ENCODE assay signal across 25 cellular contexts in the genomic region with DNA sequence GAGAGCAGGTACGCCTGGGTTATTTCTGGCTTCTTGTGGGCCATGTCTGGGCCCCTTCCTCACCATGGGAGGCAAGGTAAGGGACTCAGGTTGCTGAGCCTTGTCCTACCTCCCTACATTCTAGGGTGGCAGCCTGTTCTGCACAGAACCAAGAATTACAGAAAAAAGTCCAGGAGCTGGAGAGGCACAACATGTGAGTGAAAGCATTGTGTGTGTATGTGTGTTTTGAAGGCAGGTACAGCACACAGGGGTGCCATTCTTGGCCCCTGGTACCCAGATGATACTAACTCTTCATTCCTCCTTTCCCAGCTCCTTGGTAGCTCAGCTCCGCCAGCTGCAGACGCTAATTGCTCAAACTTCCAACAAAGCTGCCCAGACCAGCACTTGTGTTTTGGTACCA. TPM values are rescaled to one million over a fixed set of nuclear protein-coding genes. Genes with fewer than 3 reads are reported as not detected.
DNase-seq lines count a peak whose midpoint lies in the region; ATAC-seq and TF ChIP-seq lines count a peak whose summit lies in the region.
"Had no signal": no experiment of that assay in that cellular context is flagged by ENCODE, and none has a peak within 500 bp of the region (broad histone marks: within the 10 kb centered on the region; RNA-seq: fewer than 3 reads in every experiment).

No MANE protein-coding gene starts in this region.

- no peaks in the 10 kb centered on the region for H3K9me3 ChIP-seq in CD4-positive, alpha-beta memory T cell (ENCODE audit: control insufficient read depth in 1 of 2, low read length in 2 of 2)
- H3K9me3 ChIP-seq: HAP-1, heart left ventricle, upper lobe of left lung had no signal

- H3K9me3 Mint-ChIP-seq in CD4-positive, alpha-beta memory T cell = no peaks in the 10 kb centered on the region
- H3K9me3 Mint-ChIP-seq in activated T-helper 17 cell treated with anti-CD3 and anti-CD28 coated beads, Interleukin-2, amount 50 U/mL, for 72 hours = no peaks in the 10 kb centered on the region
- no peaks in the 10 kb centered on the region for H3K9me3 Mint-ChIP-seq in naive thymus-derived CD8-positive, alpha-beta T cell
- H3K9me3 Mint-ChIP-seq: activated naive CD4-positive, alpha-beta T cell treated with anti-CD3 and anti-CD28 coated beads for 36 hours had no signal

- no peaks in the 10 kb centered on the region for H3K27me3 ChIP-seq in CD4-positive, alpha-beta memory T cell (ENCODE audit: insufficient read depth, low read length)
- H3K27me3 ChIP-seq: heart left ventricle, upper lobe of left lung had no signal

- H3K4me1 Mint-ChIP-seq in CD4-positive, alpha-beta memory T cell = peaks cover 17 to 58% (median 31%) of the 10 kb centered on the region in 4 donors
- peaks cover 12% of the 10 kb centered on the region for H3K4me1 Mint-ChIP-seq in activated T-helper 17 cell treated with anti-CD3 and anti-CD28 coated beads, Interleukin-2, amount 50 U/mL, for 72 hours
- peaks cover 12 to 51% (median 48%) of the 10 kb centered on the region in 4 donors for H3K4me1 Mint-ChIP-seq in naive thymus-derived CD8-positive, alpha-beta T cell

- POLR2A ChIA-PET in CD4-positive, alpha-beta memory T cell (lab: Charles Lee; ENCODE audit: partially characterized antibody) = interaction anchor here (1.2 to 7.4 kb wide), 6 partner anchors 10 to 50 kb away, joined by 3 to 164 read pairs (median 40); a partner anchor contains a TSS
- POLR2A ChIA-PET in naive thymus-derived CD8-positive, alpha-beta T cell (lab: Charles Lee) = interaction anchor here (0.7 to 2.8 kb wide), 4 partner anchors 10 to 171 kb away, joined by 3 to 16 read pairs (median 3); a partner anchor contains a TSS

- peak; percentile 6 for TF ChIP-seq POLR2A in GM18951 (IDR thresholded peaks at IDR 0.05; ENCODE audit: extremely low read depth, insufficient read depth, insufficient read length)

- H3K36me3 ChIP-seq in CD4-positive, alpha-beta memory T cell (ENCODE audit: insufficient read depth, low read length) = peaks cover 29% of the 10 kb centered on the region

- intact Hi-C loops in CD4-positive, alpha-beta memory T cell (cut with micrococcal nuclease) = no loop called here

- DNase-seq in CD4-positive, alpha-beta memory T cell = no peak
- no peak for DNase-seq in naive thymus-derived CD8-positive, alpha-beta T cell
- no peak for DNase-seq in AG08395 (ENCODE audit: low spot score)
- DNase-seq in NCI-H187 (lab: John Stamatoyannopoulos, UW) = no peak
- DNase-seq in NCI-H524 treated with DMSO at 0.1 percent for 48 hours (lab: John Stamatoyannopoulos, UW) = no peak
- DNase-seq: activated CD4-positive, CD25-positive, alpha-beta regulatory T cell treated with anti-CD3 and anti-CD28 coated beads, Interleukin-2, amount 50 U/mL, for 72 hours; activated CD8-positive, alpha-beta memory T cell treated with anti-CD3 and anti-CD28 coated beads for 24 hours; activated naive CD4-positive, alpha-beta T cell treated with anti-CD3 and anti-CD28 coated beads for 36 hours; activated T-cell treated with anti-CD3 and anti-CD28 coated beads, Interleukin-2, amount 50 U/mL, for 1 hour; DMS79 treated with DMSO at 0.1 percent for 48 hours; heart left ventricle; mammary epithelial cell; NCI-H1417; NCI-H2107; nucleus accumbens; PC-9; SHP77 treated with DMSO at 0.1 percent for 48 hours; stimulated activated CD4-positive, alpha-beta T cell treated with anti-CD3 and anti-CD28 coated beads, Interleukin-1b, Interleukin-23, amount 100 ng/mL, for 48 hours; upper lobe of left lung had no signal

- no peak overlapping the region for H3K4me3 Mint-ChIP-seq in CD4-positive, alpha-beta memory T cell
- H3K4me3 Mint-ChIP-seq in activated T-helper 17 cell treated with anti-CD3 and anti-CD28 coated beads, Interleukin-2, amount 50 U/mL, for 72 hours = no peak overlapping the region
- no peak overlapping the region for H3K4me3 Mint-ChIP-seq in naive thymus-derived CD8-positive, alpha-beta T cell
- H3K4me3 Mint-ChIP-seq: activated naive CD4-positive, alpha-beta T cell treated with anti-CD3 and anti-CD28 coated beads for 36 hours had no signal

- H3K27me3 Mint-ChIP-seq in CD4-positive, alpha-beta memory T cell = no peaks in the 10 kb centered on the region
- no peaks in the 10 kb centered on the region for H3K27me3 Mint-ChIP-seq in activated T-helper 17 cell treated with anti-CD3 and anti-CD28 coated beads, Interleukin-2, amount 50 U/mL, for 72 hours
- H3K27me3 Mint-ChIP-seq in naive thymus-derived CD8-positive, alpha-beta T cell = no peaks in the 10 kb centered on the region

- ATAC-seq in activated T-helper 17 cell treated with anti-CD3 and anti-CD28 coated beads, Interleukin-2, amount 50 U/mL, for 72 hours (replicated peaks) = no peak
- no peak for ATAC-seq in naive thymus-derived CD8-positive, alpha-beta T cell
- ATAC-seq in HG02763 (IDR thresholded peaks at IDR 0.05; ENCODE audit: unreplicated experiment) = no peak
- ATAC-seq: heart left ventricle had no signal

- H3K4me3 ChIP-seq in CD4-positive, alpha-beta memory T cell (ENCODE audit: low read length in 2 of 2) = no peak overlapping the region
- H3K4me3 ChIP-seq: HAP-1, heart left ventricle, PC-9, skin epidermis, upper lobe of left lung had no signal

- H3K36me3 Mint-ChIP-seq in CD4-positive, alpha-beta memory T cell = peaks cover 15 to 37% of the 10 kb centered on the region in 2 donors
- H3K36me3 Mint-ChIP-seq in activated T-helper 17 cell treated with anti-CD3 and anti-CD28 coated beads, Interleukin-2, amount 50 U/mL, for 72 hours (ENCODE audit: low read depth) = peaks cover 48% of the 10 kb centered on the region
- H3K36me3 Mint-ChIP-seq in naive thymus-derived CD8-positive, alpha-beta T cell = peaks cover 0 to 34% (median 0%) of the 10 kb centered on the region in 3 donors

- peaks cover 24% of the 10 kb centered on the region for H3K4me1 ChIP-seq in CD4-positive, alpha-beta memory T cell (ENCODE audit: insufficient read depth, low read length)

- in situ Hi-C loops in GM18951 (cut with MboI; ENCODE audit: low sequenced_read_pairs, unreplicated experiment) = no loop called here

- CTCF ChIA-PET in CD4-positive, alpha-beta memory T cell (lab: Charles Lee; ENCODE audit: partially characterized antibody) = interaction anchor here (1.7 kb wide), 1 partner anchor 176 kb away, joined by 6 read pairs; no protein-coding TSS in a partner anchor

- H3K27ac ChIP-seq in CD4-positive, alpha-beta memory T cell (ENCODE audit: low read depth, low read length) = no peak overlapping the region
- H3K27ac ChIP-seq: epithelial cell of prostate, heart left ventricle, PC-9, upper lobe of left lung had no signal

- H3K27ac Mint-ChIP-seq in CD4-positive, alpha-beta memory T cell = peak overlapping the region in 4 of 7 donors; percentile 49 to 72 (median 60)
- peak overlapping the region; percentile 52 for H3K27ac Mint-ChIP-seq in activated T-helper 17 cell treated with anti-CD3 and anti-CD28 coated beads, Interleukin-2, amount 50 U/mL, for 72 hours
- peak overlapping the region in 6 of 10 donors; percentile 56 to 81 (median 64) for H3K27ac Mint-ChIP-seq in naive thymus-derived CD8-positive, alpha-beta T cell

RNA-seq across cellular contexts. Expression of a gene that starts 4.4 kb away (rescaled TPM):
- 100 to 1,000 TPM; 121 to 130 TPM for total RNA-seq in CD4-positive, alpha-beta memory T cell
- polyA plus RNA-seq in CD4-positive, alpha-beta memory T cell = 100 to 1,000 TPM; 283 to 445 TPM
- total RNA-seq in activated T-helper 17 cell treated with anti-CD3 and anti-CD28 coated beads, Interleukin-2, amount 50 U/mL, for 72 hours = 100 to 1,000 TPM in 1 of 2 donors, 10 to 100 TPM in 1; 89.7 to 167 TPM
- total RNA-seq in naive thymus-derived CD8-positive, alpha-beta T cell = 100 to 1,000 TPM; 120 to 121 TPM
- polyA plus RNA-seq in naive thymus-derived CD8-positive, alpha-beta T cell = 100 to 1,000 TPM; 302 to 384 (median 322) TPM

RNA-seq across cellular contexts. Expression of a gene that starts 5.4 kb away (rescaled TPM):
- total RNA-seq in CD4-positive, alpha-beta memory T cell = 1 to 10 TPM; 7.4 to 9.8 TPM
- polyA plus RNA-seq in CD4-positive, alpha-beta memory T cell = 1 to 10 TPM; 1.2 to 5.2 TPM
- total RNA-seq in activated T-helper 17 cell treated with anti-CD3 and anti-CD28 coated beads, Interleukin-2, amount 50 U/mL, for 72 hours = 1 to 10 TPM; 7.4 to 9.3 TPM
- 10 to 100 TPM; 11.1 to 13.2 TPM for total RNA-seq in naive thymus-derived CD8-positive, alpha-beta T cell
- polyA plus RNA-seq in naive thymus-derived CD8-positive, alpha-beta T cell = 1 to 10 TPM; 4.3 to 6.0 (median 4.4) TPM

RNA-seq across cellular contexts. Expression of a gene that starts 9.7 kb away (rescaled TPM):
- total RNA-seq in CD4-positive, alpha-beta memory T cell = 10 to 100 TPM; 21.6 to 21.9 TPM
- polyA plus RNA-seq in CD4-positive, alpha-beta memory T cell = 10 to 100 TPM; 36.3 to 47.3 TPM
- total RNA-seq in activated T-helper 17 cell treated with anti-CD3 and anti-CD28 coated beads, Interleukin-2, amount 50 U/mL, for 72 hours = 100 to 1,000 TPM; 109 to 117 TPM
- 10 to 100 TPM; 14.7 to 14.9 TPM for total RNA-seq in naive thymus-derived CD8-positive, alpha-beta T cell
- 10 to 100 TPM; 29.5 to 35.2 (median 32.6) TPM for polyA plus RNA-seq in naive thymus-derived CD8-positive, alpha-beta T cell

RNA-seq across cellular contexts. Expression of a gene that starts 13.1 kb away (rescaled TPM):
- under 1 TPM in 1 of 2 experiments, not detected in 1; 0.47 TPM for total RNA-seq in CD4-positive, alpha-beta memory T cell
- polyA plus RNA-seq in CD4-positive, alpha-beta memory T cell = not detected
- under 1 TPM; 0.66 to 0.91 TPM for total RNA-seq in activated T-helper 17 cell treated with anti-CD3 and anti-CD28 coated beads, Interleukin-2, amount 50 U/mL, for 72 hours
- 1 to 10 TPM; 2.8 to 3.1 TPM for total RNA-seq in naive thymus-derived CD8-positive, alpha-beta T cell
- polyA plus RNA-seq in naive thymus-derived CD8-positive, alpha-beta T cell = 1 to 10 TPM in 1 of 3 donors, under 1 TPM in 2; 0.53 to 1.0 (median 0.66) TPM

RNA-seq across cellular contexts. Expression of a gene that starts 14.7 kb away (rescaled TPM):
- total RNA-seq in CD4-positive, alpha-beta memory T cell = 100 to 1,000 TPM; 112 to 113 TPM
- 10 to 100 TPM; 12.3 to 54.3 TPM for polyA plus RNA-seq in CD4-positive, alpha-beta memory T cell
- total RNA-seq in activated T-helper 17 cell treated with anti-CD3 and anti-CD28 coated beads, Interleukin-2, amount 50 U/mL, for 72 hours = 100 to 1,000 TPM in 1 of 2 donors, 10 to 100 TPM in 1; 84.9 to 131 TPM
- 100 to 1,000 TPM; 132 to 147 TPM for total RNA-seq in naive thymus-derived CD8-positive, alpha-beta T cell
- polyA plus RNA-seq in naive thymus-derived CD8-positive, alpha-beta T cell = 10 to 100 TPM; 21.4 to 49.6 (median 27.1) TPM

Comparison
In these comparisons a context has a peak if more than half of its experiments do, and no peak if none do; other contexts are left out.
1. RNA of a gene that starts 9.7 kb away (total RNA-seq): 109 to 117 TPM in activated T-helper 17 cell treated with anti-CD3 and anti-CD28 coated beads, Interleukin-2, amount 50 U/mL, for 72 hours; 21.6 to 21.9 TPM in CD4-positive, alpha-beta memory T cell and 14.7 to 14.9 TPM in naive thymus-derived CD8-positive, alpha-beta T cell; every median in the first group is over 4 times any median in the second.
2. Peak in every context shown above with its lines, with median percentiles within 50 percentile points of each other: H3K27ac Mint-ChIP-seq.